In the genomic region with DNA sequence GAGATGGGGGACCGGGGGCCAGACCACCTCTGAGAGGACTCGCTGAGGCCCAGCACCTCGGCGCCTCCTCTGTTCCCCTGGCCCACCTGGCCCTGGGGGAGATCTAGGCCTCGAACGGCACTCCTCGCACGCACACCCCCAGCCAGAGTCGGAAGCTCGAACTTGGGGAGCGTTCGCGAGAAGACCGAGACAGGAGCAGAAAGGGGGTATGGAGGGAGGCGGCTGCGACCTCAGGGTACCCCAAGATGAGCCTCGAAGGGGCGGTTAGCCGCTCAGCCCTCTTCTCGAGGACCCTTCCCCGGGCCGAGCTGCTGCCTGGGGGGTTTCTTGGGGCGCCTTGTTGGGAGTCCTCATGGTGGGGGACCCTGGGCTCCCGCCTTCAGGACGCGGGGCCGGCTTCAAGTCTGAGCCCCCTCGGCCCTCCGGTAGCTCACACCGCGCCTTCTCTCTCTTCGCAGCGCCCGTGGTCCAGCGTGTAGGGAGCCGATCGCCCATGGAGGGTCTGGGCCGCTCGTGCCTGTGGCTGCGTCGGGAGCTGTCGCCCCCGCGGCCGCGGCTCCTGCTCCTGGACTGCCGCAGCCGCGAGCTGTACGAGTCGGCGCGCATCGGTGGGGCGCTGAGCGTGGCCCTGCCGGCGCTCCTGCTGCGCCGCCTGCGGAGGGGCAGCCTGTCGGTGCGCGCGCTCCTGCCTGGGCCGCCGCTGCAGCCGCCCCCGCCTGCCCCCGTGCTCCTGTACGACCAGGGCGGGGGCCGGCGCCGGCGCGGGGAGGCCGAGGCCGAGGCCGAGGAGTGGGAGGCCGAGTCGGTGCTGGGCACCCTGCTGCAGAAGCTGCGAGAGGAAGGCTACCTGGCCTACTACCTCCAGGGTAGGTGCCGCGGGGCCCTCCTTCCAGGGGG, we compare ENCODE assay signal across 1 cellular context.
TF ChIP-seq lines count a peak whose summit lies in the region.

No MANE protein-coding gene starts in this region.

TF ChIP-seq in K562, 482 proteins besides CTCF, POLR2A, EP300 and RAD21:
- TF ChIP-seq PCBP1 (IDR thresholded peaks at IDR 0.05; ENCODE audit: low read depth, low read length, poor library complexity, severe bottlenecking) = no peak
- TF ChIP-seq ZFP30 (CRISPR knock-in tag; IDR thresholded peaks at IDR 0.05; ENCODE audit: borderline replicate concordance) = no peak
- no peak for TF ChIP-seq ZNF354B (CRISPR knock-in tag; IDR thresholded peaks at IDR 0.05)
- TF ChIP-seq CTBP1 (IDR thresholded peaks at IDR 0.05; ENCODE audit: borderline replicate concordance) = no peak
- no peak for TF ChIP-seq DPF2 (IDR thresholded peaks at IDR 0.05)
- no peak for TF ChIP-seq GTF2F1 (IDR thresholded peaks at IDR 0.05; ENCODE audit: low read depth, low read length)
- no peak for TF ChIP-seq RFX1 (IDR thresholded peaks at IDR 0.05)
- no peak for TF ChIP-seq ATF7 (IDR thresholded peaks at IDR 0.05)
- TF ChIP-seq POLR2AphosphoS2 (IDR thresholded peaks at IDR 0.05; ENCODE audit: low read length) = no peak
- no peak for TF ChIP-seq FOXM1 (IDR thresholded peaks at IDR 0.05; ENCODE audit: low read depth)
- TF ChIP-seq FOXM1 (CRISPR knock-in tag; IDR thresholded peaks at IDR 0.05; ENCODE audit: low read depth) = no peak
- TF ChIP-seq GATAD2B (IDR thresholded peaks at IDR 0.05; ENCODE audit: borderline replicate concordance) = no peak
- TF ChIP-seq MAZ (CRISPR knock-in tag; conservative IDR thresholded peaks at IDR 0.05 in 1 of 2, IDR thresholded peaks at IDR 0.05 in 1 of 2) = no peak
- TF ChIP-seq GTF3C2 (IDR thresholded peaks at IDR 0.05; ENCODE audit: borderline replicate concordance, extremely low read depth, insufficient read length) = no peak
- no peak for TF ChIP-seq TAF15 (IDR thresholded peaks at IDR 0.05; ENCODE audit: low read depth, low read length)
- TF ChIP-seq, protein P1, sequence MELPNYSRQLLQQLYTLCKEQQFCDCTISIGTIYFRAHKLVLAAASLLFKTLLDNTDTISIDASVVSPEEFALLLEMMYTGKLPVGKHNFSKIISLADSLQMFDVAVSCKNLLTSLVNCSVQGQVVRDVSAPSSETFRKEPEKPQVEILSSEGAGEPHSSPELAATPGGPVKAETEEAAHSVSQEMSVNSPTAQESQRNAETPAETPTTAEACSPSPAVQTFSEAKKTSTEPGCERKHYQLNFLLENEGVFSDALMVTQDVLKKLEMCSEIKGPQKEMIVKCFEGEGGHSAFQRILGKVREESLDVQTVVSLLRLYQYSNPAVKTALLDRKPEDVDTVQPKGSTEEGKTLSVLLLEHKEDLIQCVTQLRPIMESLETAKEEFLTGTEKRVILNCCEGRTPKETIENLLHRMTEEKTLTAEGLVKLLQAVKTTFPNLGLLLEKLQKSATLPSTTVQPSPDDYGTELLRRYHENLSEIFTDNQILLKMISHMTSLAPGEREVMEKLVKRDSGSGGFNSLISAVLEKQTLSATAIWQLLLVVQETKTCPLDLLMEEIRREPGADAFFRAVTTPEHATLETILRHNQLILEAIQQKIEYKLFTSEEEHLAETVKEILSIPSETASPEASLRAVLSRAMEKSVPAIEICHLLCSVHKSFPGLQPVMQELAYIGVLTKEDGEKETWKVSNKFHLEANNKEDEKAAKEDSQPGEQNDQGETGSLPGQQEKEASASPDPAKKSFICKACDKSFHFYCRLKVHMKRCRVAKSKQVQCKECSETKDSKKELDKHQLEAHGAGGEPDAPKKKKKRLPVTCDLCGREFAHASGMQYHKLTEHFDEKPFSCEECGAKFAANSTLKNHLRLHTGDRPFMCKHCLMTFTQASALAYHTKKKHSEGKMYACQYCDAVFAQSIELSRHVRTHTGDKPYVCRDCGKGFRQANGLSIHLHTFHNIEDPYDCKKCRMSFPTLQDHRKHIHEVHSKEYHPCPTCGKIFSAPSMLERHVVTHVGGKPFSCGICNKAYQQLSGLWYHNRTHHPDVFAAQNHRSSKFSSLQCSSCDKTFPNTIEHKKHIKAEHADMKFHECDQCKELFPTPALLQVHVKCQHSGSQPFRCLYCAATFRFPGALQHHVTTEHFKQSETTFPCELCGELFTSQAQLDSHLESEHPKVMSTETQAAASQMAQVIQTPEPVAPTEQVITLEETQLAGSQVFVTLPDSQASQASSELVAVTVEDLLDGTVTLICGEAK (IDR thresholded peaks at IDR 0.05) = no peak
- TF ChIP-seq, protein P1 (CRISPR knock-in tag; IDR thresholded peaks at IDR 0.05) = no peak
- TF ChIP-seq MITF (IDR thresholded peaks at IDR 0.05) = no peak
- TF ChIP-seq, protein P2, sequence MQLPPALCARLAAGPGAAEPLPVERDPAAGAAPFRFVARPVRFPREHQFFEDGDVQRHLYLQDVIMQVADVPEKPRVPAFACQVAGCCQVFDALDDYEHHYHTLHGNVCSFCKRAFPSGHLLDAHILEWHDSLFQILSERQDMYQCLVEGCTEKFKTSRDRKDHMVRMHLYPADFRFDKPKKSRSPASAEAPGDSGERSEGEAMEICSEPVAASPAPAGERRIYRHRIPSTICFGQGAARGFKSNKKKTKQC (CRISPR knock-in tag; IDR thresholded peaks at IDR 0.05) = no peak
